Comparison of ENCODE assay signal across 19 cellular contexts in the genomic region with DNA sequence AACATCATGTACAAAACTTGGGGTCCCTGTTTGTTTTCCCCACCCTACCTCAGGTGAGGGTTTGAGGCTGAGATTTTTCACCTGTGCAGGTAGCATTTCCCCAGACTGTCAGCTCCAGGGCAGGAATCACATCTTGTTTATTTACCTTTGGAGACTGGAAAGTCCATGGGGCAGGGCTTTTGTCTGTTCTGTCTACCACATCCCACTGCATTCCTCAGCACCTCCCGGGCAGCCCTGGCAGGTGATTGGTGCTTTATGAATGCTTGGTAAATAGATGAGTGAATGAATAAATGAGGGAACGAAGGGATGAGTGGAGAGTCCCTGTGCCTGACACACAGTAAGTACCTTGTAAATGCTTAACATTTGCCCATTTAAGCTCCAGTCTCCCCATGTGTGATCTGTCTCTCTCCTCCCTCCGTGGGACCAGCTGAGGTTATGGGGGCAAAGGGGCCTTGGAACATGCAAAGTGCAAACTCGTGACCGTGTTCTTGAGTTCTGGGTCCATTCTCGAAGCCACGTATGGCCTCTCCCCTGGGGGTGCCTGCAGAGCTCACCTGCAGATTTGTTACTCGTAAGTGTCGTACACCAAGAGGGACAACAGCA.
A peak's percentile ranks its signal among the peaks of the same experiment; 100 is the strongest.
DNase-seq lines count a peak whose midpoint lies in the region; TF ChIP-seq lines count a peak whose summit lies in the region.
"Had no signal": no experiment of that assay in that cellular context is flagged by ENCODE, and none has a peak within 500 bp of the region (broad histone marks: within the 10 kb centered on the region; RNA-seq: fewer than 3 reads in every experiment).

No MANE protein-coding gene starts in this region.

- peaks cover 0 to 10% (median 0%) of the 10 kb centered on the region in 3 experiments for H3K27me3 ChIP-seq in neuronal stem cell (ENCODE audit: control insufficient read depth in 3 of 3, insufficient read depth in 3 of 3, low read depth in 1 of 3, low read length in 3 of 3)

- H2BK5ac ChIP-seq in neuronal stem cell (ENCODE audit: low read length), result no peak overlapping the region

- no peak overlapping the region for H2AFZ ChIP-seq in neuronal stem cell (ENCODE audit: low read length)

- no peak overlapping the region for H3K9ac ChIP-seq in neuronal stem cell (ENCODE audit: low read depth, low read length, poor library complexity)
- H3K9ac ChIP-seq: KMS-11 had no signal

- H2AK5ac ChIP-seq in neuronal stem cell (ENCODE audit: low read depth, low read length), result no peak overlapping the region

- no peak for TF ChIP-seq POLR2A in erythroblast (IDR thresholded peaks at IDR 0.05; ENCODE audit: low read length)

- no peaks in the 10 kb centered on the region for H3K79me1 ChIP-seq in neuronal stem cell (ENCODE audit: low read depth, low read length)

- no peaks in the 10 kb centered on the region for H3K36me3 ChIP-seq in neuronal stem cell (replicated peaks in 1 of 2; ENCODE audit: control insufficient read depth in 2 of 2, insufficient read depth in 2 of 2, low read length in 2 of 2)
- H3K36me3 ChIP-seq: esophagus muscularis mucosa, lower lobe of right lung had no signal

- no peak overlapping the region for H3K4ac ChIP-seq in neuronal stem cell (ENCODE audit: low read length)

- H3K4me1 ChIP-seq in neuronal stem cell (ENCODE audit: control insufficient read depth in 2 of 2, insufficient read depth in 1 of 2, low read depth in 1 of 2, low read length in 2 of 2), result no peaks in the 10 kb centered on the region
- H3K4me1 ChIP-seq: esophagus muscularis mucosa, lower lobe of right lung had no signal

- H4K8ac ChIP-seq in neuronal stem cell (ENCODE audit: low read depth, low read length), result no peak overlapping the region

- H2BK12ac ChIP-seq in neuronal stem cell (ENCODE audit: low read length), result no peak overlapping the region

- H3K4me2 ChIP-seq in neuronal stem cell (ENCODE audit: insufficient read depth, low read length, poor library complexity, severe bottlenecking), result no peak overlapping the region
- H3K4me2 ChIP-seq: KMS-11 had no signal

- TF ChIP-seq CTCF in VCaP (conservative IDR thresholded peaks at IDR 0.05), result no peak

- no peak overlapping the region for H2BK120ac ChIP-seq in neuronal stem cell (ENCODE audit: low read depth, low read length)

- no peaks in the 10 kb centered on the region for H3K9me3 ChIP-seq in neuronal stem cell (replicated peaks in 1 of 2; ENCODE audit: control insufficient read depth in 2 of 2, insufficient read depth in 1 of 2, low read depth in 1 of 2, low read length in 2 of 2)
- H3K9me3 ChIP-seq: esophagus muscularis mucosa, lower lobe of right lung had no signal

- no peak overlapping the region for H2BK15ac ChIP-seq in neuronal stem cell (ENCODE audit: low read length)

- no peak overlapping the region for H3K23ac ChIP-seq in neuronal stem cell (ENCODE audit: low read depth, low read length, poor library complexity)

- no CpG with 5 or more reads among the region's 9 CpGs for WGBS in neuronal stem cell (ENCODE audit: extremely low coverage in 2 of 2, insufficient read length in 2 of 2, insufficient replicate concordance in 1 of 2), 2 donors

- no peak overlapping the region for H3K14ac ChIP-seq in neuronal stem cell (ENCODE audit: low read length)

- no peak overlapping the region for H4K91ac ChIP-seq in neuronal stem cell (ENCODE audit: low read depth, low read length, poor library complexity)

- H3K18ac ChIP-seq in neuronal stem cell (ENCODE audit: low read length), result no peak overlapping the region

- H3K4me3 ChIP-seq in neuronal stem cell (ENCODE audit: low read length in 2 of 2), result no peak overlapping the region
- H3K4me3 ChIP-seq: esophagus muscularis mucosa, lower lobe of right lung had no signal

- DNase-seq in ELF-1 (ENCODE audit: low read depth, low spot score) (peak; percentile 61), iPS-NIHi7 (ENCODE audit: extremely low spot score) (peak; percentile 59), renal cortical epithelial cell (ENCODE audit: low read depth) (peak; percentile 52), neuronal stem cell (ENCODE audit: low spot score) (no peak), erythroblast (lab: John Stamatoyannopoulos, UW) (no peak)
- DNase-seq in activated T-cell treated with anti-CD3 and anti-CD28 coated beads, Interleukin-2, amount 50 U/mL, for 1 hour, result no peak
- DNase-seq: activated CD4-positive, alpha-beta T cell treated with anti-CD3 and anti-CD28 coated beads, Interleukin-2, amount 50 U/mL, for 48 hours; activated naive CD4-positive, alpha-beta T cell treated with Interleukin-2 at 50 U/mL for 16 hours; CD4-positive, alpha-beta memory T cell; DMS53; H9; lower lobe of right lung; naive B cell; NCI-H187 treated with DMSO at 0.1 percent for 48 hours; NCI-H226; T-helper 17 cell had no signal

- H3K27ac ChIP-seq in VCaP, result peak overlapping the region; percentile 100
- H3K27ac ChIP-seq in neuronal stem cell (replicated peaks; ENCODE audit: low read length), result no peak overlapping the region
- H3K27ac ChIP-seq: esophagus muscularis mucosa, KMS-11, lower lobe of right lung had no signal

Comparison
In these comparisons a context has a peak if more than half of its experiments do, and no peak if none do; other contexts are left out.
1. DNase-seq: peak in ELF-1 (single experiment), iPS-NIHi7 (single experiment) and renal cortical epithelial cell (single experiment); none in neuronal stem cell (single experiment), erythroblast (0 of 2) and activated T-cell treated with anti-CD3 and anti-CD28 coated beads, Interleukin-2, amount 50 U/mL, for 1 hour (single experiment).